ENCODE assay signal across 1 cellular context in the genomic region with DNA sequence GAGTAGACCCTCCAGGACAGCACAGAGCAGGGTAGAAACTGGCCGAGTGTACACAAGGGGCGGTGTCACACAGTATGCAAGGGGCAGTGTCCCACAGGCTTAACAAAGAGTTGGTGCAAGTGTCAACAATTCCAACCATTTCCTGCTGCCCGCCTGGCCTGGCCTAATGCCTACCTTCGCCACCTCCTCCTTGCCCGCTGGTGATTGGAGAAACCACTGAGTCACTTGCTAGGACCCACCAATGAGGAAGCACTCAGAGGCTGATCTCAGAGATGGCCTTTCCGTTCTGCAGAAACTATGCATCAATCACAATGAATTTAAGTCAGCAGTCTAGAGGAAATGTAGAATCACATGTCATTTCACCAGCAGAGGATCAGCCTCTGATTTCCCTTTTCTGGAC.
TF ChIP-seq lines count a peak whose summit lies in the region.

No MANE protein-coding gene starts in this region.

TF ChIP-seq in SK-N-SH treated with all-trans-retinoic acid at 6 μM for 48 hours, 23 proteins besides CTCF, POLR2A, EP300 and RAD21 (continued from another document):
- TF ChIP-seq TSHZ2 (CRISPR knock-in tag; IDR thresholded peaks at IDR 0.05) (no peak), BACH2 (CRISPR knock-in tag; IDR thresholded peaks at IDR 0.05; ENCODE audit: borderline replicate concordance) (no peak), ZNF565 (CRISPR knock-in tag; conservative IDR thresholded peaks at IDR 0.05; ENCODE audit: low read depth) (no peak), CSRNP3 (CRISPR knock-in tag; IDR thresholded peaks at IDR 0.05) (no peak), PATZ1 (CRISPR knock-in tag; IDR thresholded peaks at IDR 0.05; ENCODE audit: borderline replicate concordance) (no peak), OSR1 (CRISPR knock-in tag; IDR thresholded peaks at IDR 0.05) (no peak), ISL1 (CRISPR knock-in tag; IDR thresholded peaks at IDR 0.05) (no peak), GLIS3 (CRISPR knock-in tag; IDR thresholded peaks at IDR 0.05) (no peak), TCF4 (CRISPR knock-in tag; IDR thresholded peaks at IDR 0.05; ENCODE audit: borderline replicate concordance) (no peak)
